Comparison of ENCODE assay signal across 10 cellular contexts in genomic region chr3:128432898-128433629, GRCh38. TPM values are rescaled to one million over a fixed set of nuclear protein-coding genes. Genes with fewer than 3 reads are reported as not detected.
DNase-seq lines count a peak whose midpoint lies in the region; ATAC-seq and TF ChIP-seq lines count a peak whose summit lies in the region.
"Had no signal": no experiment of that assay in that cellular context is flagged by ENCODE, and none has a peak within 500 bp of the region (broad histone marks: within the 10 kb centered on the region; RNA-seq: fewer than 3 reads in every experiment).

No MANE protein-coding gene starts in this region.

- TF ChIP-seq POLR2A in gastroesophageal sphincter (IDR thresholded peaks at IDR 0.05), result no peak

- TF ChIP-seq CTCF in gastroesophageal sphincter (IDR thresholded peaks at IDR 0.05), result no peak

- H3K18ac ChIP-seq in mesendoderm (ENCODE audit: low read length), result peak overlapping the region; percentile 24

- H3K27ac ChIP-seq in ACC112 (ENCODE audit: low read depth, low read length), result no peak overlapping the region
- H3K27ac ChIP-seq in GM23248, result no peak overlapping the region
- no peak overlapping the region for H3K27ac ChIP-seq in mesendoderm (ENCODE audit: low read depth, low read length)
- H3K27ac ChIP-seq in gastroesophageal sphincter, result no peak overlapping the region

- no peak overlapping the region for H2BK15ac ChIP-seq in mesendoderm (replicated peaks; ENCODE audit: low read depth)

- no peak overlapping the region for H3K9ac ChIP-seq in GM23248
- peak overlapping the region; percentile 31 for H3K9ac ChIP-seq in mesendoderm (ENCODE audit: low read length)

- TF ChIP-seq EP300 in gastroesophageal sphincter (IDR thresholded peaks at IDR 0.05), result no peak

- no peak overlapping the region for H2BK5ac ChIP-seq in mesendoderm (ENCODE audit: low read length)

- in situ Hi-C loops in GM23248 (cut with MboI), result no loop called here

- WGBS in GM23248 (ENCODE audit: low coverage in 1 of 2, low lambda C conversion rate in 2 of 2, missing lambda C conversion rate in 2 of 2), 2 experiments, result 13 to 15% methylated on average over 19 to 34 of the region's 58 CpGs
- no CpG with 5 or more reads among the region's 58 CpGs for WGBS in mesendoderm (ENCODE audit: extremely low coverage, insufficient coverage, low lambda C conversion rate)
- no CpG with 5 or more reads among the region's 58 CpGs for WGBS in gastroesophageal sphincter (ENCODE audit: low coverage in 1 of 2), 2 donors

- peak overlapping the region; percentile 55; the same call in 1 of the 2 replicates for H3K4me3 ChIP-seq in ACC112 (ENCODE audit: low read depth, low read length)
- H3K4me3 ChIP-seq in GM23248, result peak overlapping the region; percentile 35; the same call in 1 of the 2 replicates
- H3K4me3 ChIP-seq in mesendoderm (ENCODE audit: low read length), result no peak overlapping the region
- H3K4me3 ChIP-seq in gastroesophageal sphincter, result peak overlapping the region in 1 of 2 donors; percentile 47

- H3K36me3 ChIP-seq in ACC112 (ENCODE audit: insufficient read depth, low read length), result no peaks in the 10 kb centered on the region
- H3K36me3 ChIP-seq in GM23248 (ENCODE audit: low read depth), result no peaks in the 10 kb centered on the region
- H3K36me3 ChIP-seq in mesendoderm (ENCODE audit: control insufficient read depth, insufficient read depth, low read length), result no peaks in the 10 kb centered on the region
- H3K36me3 ChIP-seq in gastroesophageal sphincter, result no peaks in the 10 kb centered on the region

- H3K23ac ChIP-seq in mesendoderm (ENCODE audit: low read length), result no peak overlapping the region

- no peak overlapping the region for H4K8ac ChIP-seq in mesendoderm (ENCODE audit: low read depth, low read length)

- H2AFZ ChIP-seq in ACC112 (ENCODE audit: low read length, unreplicated experiment) (no peak overlapping the region), GM23248 (no peak overlapping the region)

- no peaks in the 10 kb centered on the region for H3K4me1 ChIP-seq in ACC112 (ENCODE audit: control insufficient read depth, insufficient read depth, low read length, unreplicated experiment)
- H3K4me1 ChIP-seq in GM23248 (ENCODE audit: insufficient read depth), result no peaks in the 10 kb centered on the region
- H3K4me1 ChIP-seq in mesendoderm (ENCODE audit: control insufficient read depth, low read depth, low read length), result no peaks in the 10 kb centered on the region
- peaks cover 0 to 15% (median 9%) of the 10 kb centered on the region in 3 donors for H3K4me1 ChIP-seq in gastroesophageal sphincter

- H3K56ac ChIP-seq in mesendoderm (ENCODE audit: low read length), result peak overlapping the region; percentile 79

- H3K9me2 ChIP-seq in GM23248 (ENCODE audit: insufficient read depth), result no peaks in the 10 kb centered on the region

- no peaks in the 10 kb centered on the region for H3K9me3 ChIP-seq in GM23248 (ENCODE audit: low read depth)
- H3K9me3 ChIP-seq in gastroesophageal sphincter, result no peaks in the 10 kb centered on the region

- H3K79me1 ChIP-seq in mesendoderm (ENCODE audit: low read length), result no peaks in the 10 kb centered on the region

- H2BK120ac ChIP-seq in mesendoderm (ENCODE audit: low read depth, low read length), result no peak overlapping the region

- ATAC-seq in gastroesophageal sphincter, result no peak
- no peak for ATAC-seq in GM19463 (IDR thresholded peaks at IDR 0.05; ENCODE audit: unreplicated experiment)

- no peak overlapping the region for H4K5ac ChIP-seq in mesendoderm (ENCODE audit: low read length)

- H2AK5ac ChIP-seq in mesendoderm (ENCODE audit: low read length), result no peak overlapping the region

- DNase-seq in GM23248 (peak; percentile 42), astrocyte of the hippocampus (ENCODE audit: low read depth, low spot score) (peak; percentile 34), mesendoderm (no peak), NCI-H524 treated with DMSO at 0.1 percent for 48 hours (lab: John Stamatoyannopoulos, UW) (no peak)
- no peak for DNase-seq in activated naive CD4-positive, alpha-beta T cell (lab: John Stamatoyannopoulos, UW)
- DNase-seq: aorta, immature natural killer cell had no signal

- H3K27me3 ChIP-seq in ACC112 (ENCODE audit: insufficient read depth, low read length) (peaks cover 44% of the 10 kb centered on the region), GM23248 (replicated peaks; ENCODE audit: insufficient read depth) (peaks cover 22% of the 10 kb centered on the region), mesendoderm (ENCODE audit: insufficient read depth, low read length, poor library complexity) (peaks cover 8% of the 10 kb centered on the region), gastroesophageal sphincter (peaks cover 94% of the 10 kb centered on the region)

- H3F3A ChIP-seq in GM23248 (ENCODE audit: insufficient read depth), result no peaks in the 10 kb centered on the region

- no peak overlapping the region for H3K4ac ChIP-seq in mesendoderm (ENCODE audit: low read depth, low read length)

- H3K4me2 ChIP-seq in GM23248 (ENCODE audit: unreplicated experiment) (peak overlapping the region; percentile 37), mesendoderm (ENCODE audit: low read length) (peak overlapping the region; percentile 43)

- H3K79me2 ChIP-seq in ACC112 (ENCODE audit: control insufficient read depth, insufficient read depth, low read length, unreplicated experiment) (no peaks in the 10 kb centered on the region), GM23248 (ENCODE audit: insufficient read depth) (no peaks in the 10 kb centered on the region), mesendoderm (ENCODE audit: control insufficient read depth, insufficient read depth, low read length) (no peaks in the 10 kb centered on the region)

- no peaks in the 10 kb centered on the region for H4K20me1 ChIP-seq in GM23248 (ENCODE audit: insufficient read depth)

RNA-seq across cellular contexts. Expression of gene DNAJB8, which starts 33.6 kb away (rescaled TPM):
- total RNA-seq in GM23248 (2014; rRNA removed; shearing (Covaris generic)), result not detected in 2 replicates
- not detected in 2 replicates for polyA plus RNA-seq in GM23248 (2016; fragmentation: Nextera tagmentation; extraction: Ambion mirVana)
- not detected for polyA plus RNA-seq in mesendoderm (2013, experiment 1 of 2)
- not detected for polyA plus RNA-seq in mesendoderm (2013, experiment 2 of 2)
- not detected for total RNA-seq in gastroesophageal sphincter
- total RNA-seq: aorta had no signal
- polyA plus RNA-seq: aorta, immature natural killer cell had no signal

RNA-seq across cellular contexts. Expression of gene GATA2, which starts 59.9 kb away (rescaled TPM):
- 23.8 and 28.6 TPM in 2 replicates for total RNA-seq in GM23248 (2014; rRNA removed; shearing (Covaris generic))
- 33.3 and 34.0 TPM in 2 replicates for polyA plus RNA-seq in GM23248 (2016; fragmentation: Nextera tagmentation; extraction: Ambion mirVana)
- 0.80 TPM for polyA plus RNA-seq in mesendoderm (2013, experiment 1 of 2)
- 0.69 TPM for polyA plus RNA-seq in mesendoderm (2013, experiment 2 of 2)
- total RNA-seq in gastroesophageal sphincter, result 10 to 100 TPM in 1 of 4 donors, 1 to 10 TPM in 3; 5.4 to 16.0 (median 8.1) TPM

Comparison
In these comparisons a context has a peak if more than half of its experiments do, and no peak if none do; other contexts are left out.
1. DNase-seq: peak in GM23248 (single experiment) and astrocyte of the hippocampus (single experiment); none in mesendoderm (single experiment), activated naive CD4-positive, alpha-beta T cell (0 of 4) and NCI-H524 treated with DMSO at 0.1 percent for 48 hours (single experiment).